ENCODE assay signal across 12 cellular contexts in genomic region chr1:48790397-48790796, GRCh38.
DNase-seq lines count a peak whose midpoint lies in the region; ATAC-seq and TF ChIP-seq lines count a peak whose summit lies in the region.
"Had no signal": no experiment of that assay in that cellular context is flagged by ENCODE, and none has a peak within 500 bp of the region (broad histone marks: within the 10 kb centered on the region; RNA-seq: fewer than 3 reads in every experiment).

No MANE protein-coding gene starts in this region.

- H3K4me1 ChIP-seq in rectal smooth muscle tissue (ENCODE audit: control insufficient read depth, insufficient read depth, low read length), result peaks cover 10% of the 10 kb centered on the region

- H3K9ac ChIP-seq in rectal smooth muscle tissue (ENCODE audit: low read length), result no peak overlapping the region

- H3K36me3 ChIP-seq in rectal smooth muscle tissue (ENCODE audit: control insufficient read depth, insufficient read depth, low read length) (no peaks in the 10 kb centered on the region), brain microvascular endothelial cell (replicated peaks) (no peaks in the 10 kb centered on the region)

- peak; percentile 36 for ATAC-seq in GM18868 (IDR thresholded peaks at IDR 0.05; ENCODE audit: unreplicated experiment)
- ATAC-seq in GM21723 (IDR thresholded peaks at IDR 0.05; ENCODE audit: unreplicated experiment), result peak; percentile 40
- ATAC-seq in HG03571 (IDR thresholded peaks at IDR 0.05; ENCODE audit: unreplicated experiment), result peak; percentile 42
- no peak for ATAC-seq in GM21825 (IDR thresholded peaks at IDR 0.05; ENCODE audit: unreplicated experiment)

- in situ Hi-C loops in brain microvascular endothelial cell (cut with HindIII; ENCODE audit: low pct_ligation_motif_present, low sequenced_read_pairs), result no loop called here

- no peak for TF ChIP-seq CTCF in brain microvascular endothelial cell (IDR thresholded peaks at IDR 0.05; ENCODE audit: low read depth, low read length, missing control alignments)

- H3K4me3 ChIP-seq in rectal smooth muscle tissue (ENCODE audit: low read length) (no peak overlapping the region), brain microvascular endothelial cell (ENCODE audit: low read depth, low read length) (no peak overlapping the region)
- H3K4me3 ChIP-seq: skin epidermis had no signal

- DNase-seq in hypothalamus (lab: John Stamatoyannopoulos, UW) (no peak), brain microvascular endothelial cell (no peak), GM19238 (ENCODE audit: insufficient read length, low spot score) (no peak)
- DNase-seq: activated naive CD4-positive, alpha-beta T cell treated with anti-CD3 and anti-CD28 coated beads, Interleukin-2, amount 10 ng/mL, durations not matched to agents 7 days and 5 days; cortex of kidney; nephron progenitor cell had no signal

- peak overlapping the region; percentile 48 for H3K27ac ChIP-seq in rectal smooth muscle tissue (ENCODE audit: low read depth, low read length)
- no peak overlapping the region for H3K27ac ChIP-seq in brain microvascular endothelial cell
- H3K27ac ChIP-seq: skin epidermis had no signal

- H3K27me3 ChIP-seq in rectal smooth muscle tissue (ENCODE audit: control insufficient read depth, insufficient read depth, low read length) (no peaks in the 10 kb centered on the region), brain microvascular endothelial cell (replicated peaks) (no peaks in the 10 kb centered on the region)
